ENCODE assay signal across 1 cellular context in genomic region chr5:149367249-149367971, GRCh38.
TF ChIP-seq lines count a peak whose summit lies in the region.

No MANE protein-coding gene starts in this region.

TF ChIP-seq in K562, 482 proteins besides CTCF, POLR2A, EP300 and RAD21 (continued from another document and continues in another):
- TF ChIP-seq, protein P1, sequence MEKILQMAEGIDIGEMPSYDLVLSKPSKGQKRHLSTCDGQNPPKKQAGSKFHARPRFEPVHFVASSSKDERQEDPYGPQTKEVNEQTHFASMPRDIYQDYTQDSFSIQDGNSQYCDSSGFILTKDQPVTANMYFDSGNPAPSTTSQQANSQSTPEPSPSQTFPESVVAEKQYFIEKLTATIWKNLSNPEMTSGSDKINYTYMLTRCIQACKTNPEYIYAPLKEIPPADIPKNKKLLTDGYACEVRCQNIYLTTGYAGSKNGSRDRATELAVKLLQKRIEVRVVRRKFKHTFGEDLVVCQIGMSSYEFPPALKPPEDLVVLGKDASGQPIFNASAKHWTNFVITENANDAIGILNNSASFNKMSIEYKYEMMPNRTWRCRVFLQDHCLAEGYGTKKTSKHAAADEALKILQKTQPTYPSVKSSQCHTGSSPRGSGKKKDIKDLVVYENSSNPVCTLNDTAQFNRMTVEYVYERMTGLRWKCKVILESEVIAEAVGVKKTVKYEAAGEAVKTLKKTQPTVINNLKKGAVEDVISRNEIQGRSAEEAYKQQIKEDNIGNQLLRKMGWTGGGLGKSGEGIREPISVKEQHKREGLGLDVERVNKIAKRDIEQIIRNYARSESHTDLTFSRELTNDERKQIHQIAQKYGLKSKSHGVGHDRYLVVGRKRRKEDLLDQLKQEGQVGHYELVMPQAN (IDR thresholded peaks at IDR 0.05; ENCODE audit: borderline replicate concordance): no peak
- TF ChIP-seq ZNF695 (CRISPR knock-in tag; IDR thresholded peaks at IDR 0.05): no peak
- TF ChIP-seq ELF1 (tag; IDR thresholded peaks at IDR 0.05): no peak
- TF ChIP-seq, protein P2, sequence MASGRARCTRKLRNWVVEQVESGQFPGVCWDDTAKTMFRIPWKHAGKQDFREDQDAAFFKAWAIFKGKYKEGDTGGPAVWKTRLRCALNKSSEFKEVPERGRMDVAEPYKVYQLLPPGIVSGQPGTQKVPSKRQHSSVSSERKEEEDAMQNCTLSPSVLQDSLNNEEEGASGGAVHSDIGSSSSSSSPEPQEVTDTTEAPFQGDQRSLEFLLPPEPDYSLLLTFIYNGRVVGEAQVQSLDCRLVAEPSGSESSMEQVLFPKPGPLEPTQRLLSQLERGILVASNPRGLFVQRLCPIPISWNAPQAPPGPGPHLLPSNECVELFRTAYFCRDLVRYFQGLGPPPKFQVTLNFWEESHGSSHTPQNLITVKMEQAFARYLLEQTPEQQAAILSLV (tag; IDR thresholded peaks at IDR 0.05): no peak
- TF ChIP-seq, protein P3, sequence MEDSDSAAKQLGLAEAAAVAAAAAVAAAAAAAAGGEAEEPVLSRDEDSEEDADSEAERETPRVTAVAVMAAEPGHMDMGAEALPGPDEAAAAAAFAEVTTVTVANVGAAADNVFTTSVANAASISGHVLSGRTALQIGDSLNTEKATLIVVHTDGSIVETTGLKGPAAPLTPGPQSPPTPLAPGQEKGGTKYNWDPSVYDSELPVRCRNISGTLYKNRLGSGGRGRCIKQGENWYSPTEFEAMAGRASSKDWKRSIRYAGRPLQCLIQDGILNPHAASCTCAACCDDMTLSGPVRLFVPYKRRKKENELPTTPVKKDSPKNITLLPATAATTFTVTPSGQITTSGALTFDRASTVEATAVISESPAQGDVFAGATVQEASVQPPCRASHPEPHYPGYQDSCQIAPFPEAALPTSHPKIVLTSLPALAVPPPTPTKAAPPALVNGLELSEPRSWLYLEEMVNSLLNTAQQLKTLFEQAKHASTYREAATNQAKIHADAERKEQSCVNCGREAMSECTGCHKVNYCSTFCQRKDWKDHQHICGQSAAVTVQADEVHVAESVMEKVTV (CRISPR knock-in tag; IDR thresholded peaks at IDR 0.05): peak; percentile 59
- no peak for TF ChIP-seq ZNF354B (CRISPR knock-in tag; IDR thresholded peaks at IDR 0.05)
- TF ChIP-seq ETV5 (CRISPR knock-in tag; IDR thresholded peaks at IDR 0.05; ENCODE audit: low read depth): no peak
- TF ChIP-seq CXXC5 (CRISPR knock-in tag; IDR thresholded peaks at IDR 0.05): no peak
- no peak; a peak in 1 of 4 replicates for TF ChIP-seq NRF1 (conservative IDR thresholded peaks at IDR 0.05 in 1 of 2, IDR thresholded peaks at IDR 0.05 in 1 of 2)
- TF ChIP-seq TARDBP (IDR thresholded peaks at IDR 0.05): no peak
- TF ChIP-seq, protein P4, sequence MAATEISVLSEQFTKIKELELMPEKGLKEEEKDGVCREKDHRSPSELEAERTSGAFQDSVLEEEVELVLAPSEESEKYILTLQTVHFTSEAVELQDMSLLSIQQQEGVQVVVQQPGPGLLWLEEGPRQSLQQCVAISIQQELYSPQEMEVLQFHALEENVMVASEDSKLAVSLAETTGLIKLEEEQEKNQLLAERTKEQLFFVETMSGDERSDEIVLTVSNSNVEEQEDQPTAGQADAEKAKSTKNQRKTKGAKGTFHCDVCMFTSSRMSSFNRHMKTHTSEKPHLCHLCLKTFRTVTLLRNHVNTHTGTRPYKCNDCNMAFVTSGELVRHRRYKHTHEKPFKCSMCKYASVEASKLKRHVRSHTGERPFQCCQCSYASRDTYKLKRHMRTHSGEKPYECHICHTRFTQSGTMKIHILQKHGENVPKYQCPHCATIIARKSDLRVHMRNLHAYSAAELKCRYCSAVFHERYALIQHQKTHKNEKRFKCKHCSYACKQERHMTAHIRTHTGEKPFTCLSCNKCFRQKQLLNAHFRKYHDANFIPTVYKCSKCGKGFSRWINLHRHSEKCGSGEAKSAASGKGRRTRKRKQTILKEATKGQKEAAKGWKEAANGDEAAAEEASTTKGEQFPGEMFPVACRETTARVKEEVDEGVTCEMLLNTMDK (IDR thresholded peaks at IDR 0.05; ENCODE audit: borderline replicate concordance, insufficient read depth, low read depth, low read length, poor library complexity, severe bottlenecking): peak; percentile 23
- TF ChIP-seq ZNF184 (CRISPR knock-in tag; IDR thresholded peaks at IDR 0.05): no peak
- no peak for TF ChIP-seq ZNF143 (CRISPR knock-in tag; IDR thresholded peaks at IDR 0.05)
- no peak for TF ChIP-seq JUN (IDR thresholded peaks at IDR 0.05; ENCODE audit: borderline replicate concordance, low read depth, low read length)
- no peak for TF ChIP-seq JUN (CRISPR knock-in tag; IDR thresholded peaks at IDR 0.05; ENCODE audit: borderline replicate concordance)
- TF ChIP-seq HMGN3 (IDR thresholded peaks at IDR 0.05; ENCODE audit: borderline replicate concordance, extremely low read depth, insufficient read length, low read depth, low read length): no peak
- TF ChIP-seq, protein P5, sequence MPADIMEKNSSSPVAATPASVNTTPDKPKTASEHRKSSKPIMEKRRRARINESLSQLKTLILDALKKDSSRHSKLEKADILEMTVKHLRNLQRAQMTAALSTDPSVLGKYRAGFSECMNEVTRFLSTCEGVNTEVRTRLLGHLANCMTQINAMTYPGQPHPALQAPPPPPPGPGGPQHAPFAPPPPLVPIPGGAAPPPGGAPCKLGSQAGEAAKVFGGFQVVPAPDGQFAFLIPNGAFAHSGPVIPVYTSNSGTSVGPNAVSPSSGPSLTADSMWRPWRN (IDR thresholded peaks at IDR 0.05; ENCODE audit: low read depth): no peak
- no peak for TF ChIP-seq FOS (IDR thresholded peaks at IDR 0.05; ENCODE audit: extremely low read depth, insufficient read length)
- TF ChIP-seq MCM2 (IDR thresholded peaks at IDR 0.05; ENCODE audit: low read depth): no peak
- TF ChIP-seq ZNF444 (CRISPR knock-in tag; IDR thresholded peaks at IDR 0.05): no peak
- TF ChIP-seq ETS2 (tag; IDR thresholded peaks at IDR 0.05; ENCODE audit: borderline replicate concordance, poor library complexity, severe bottlenecking): no peak
- no peak; the same call in 1 of the 2 replicates for TF ChIP-seq CREM (IDR thresholded peaks at IDR 0.05; ENCODE audit: low read depth)
- TF ChIP-seq ZNF318 (IDR thresholded peaks at IDR 0.05; ENCODE audit: borderline replicate concordance in 1 of 2, low read depth in 1 of 2): no peak
- TF ChIP-seq ZEB2 (IDR thresholded peaks at IDR 0.05): no peak
- 0 out of 2 replicates have a peak, but pooled peaks have one; percentile 26 for TF ChIP-seq EGR1 (conservative IDR thresholded peaks at IDR 0.05)
- TF ChIP-seq ZNF324 (CRISPR knock-in tag; IDR thresholded peaks at IDR 0.05): no peak
- TF ChIP-seq, protein P6, sequence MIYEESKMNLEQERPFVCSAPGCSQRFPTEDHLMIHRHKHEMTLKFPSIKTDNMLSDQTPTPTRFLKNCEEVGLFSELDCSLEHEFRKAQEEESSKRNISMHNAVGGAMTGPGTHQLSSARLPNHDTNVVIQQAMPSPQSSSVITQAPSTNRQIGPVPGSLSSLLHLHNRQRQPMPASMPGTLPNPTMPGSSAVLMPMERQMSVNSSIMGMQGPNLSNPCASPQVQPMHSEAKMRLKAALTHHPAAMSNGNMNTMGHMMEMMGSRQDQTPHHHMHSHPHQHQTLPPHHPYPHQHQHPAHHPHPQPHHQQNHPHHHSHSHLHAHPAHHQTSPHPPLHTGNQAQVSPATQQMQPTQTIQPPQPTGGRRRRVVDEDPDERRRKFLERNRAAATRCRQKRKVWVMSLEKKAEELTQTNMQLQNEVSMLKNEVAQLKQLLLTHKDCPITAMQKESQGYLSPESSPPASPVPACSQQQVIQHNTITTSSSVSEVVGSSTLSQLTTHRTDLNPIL (CRISPR knock-in tag; IDR thresholded peaks at IDR 0.05): no peak
- peak; percentile 92 for TF ChIP-seq PKNOX1 (IDR thresholded peaks at IDR 0.05)
- no peak for TF ChIP-seq MCM7 (IDR thresholded peaks at IDR 0.05)
- TF ChIP-seq, protein P7, sequence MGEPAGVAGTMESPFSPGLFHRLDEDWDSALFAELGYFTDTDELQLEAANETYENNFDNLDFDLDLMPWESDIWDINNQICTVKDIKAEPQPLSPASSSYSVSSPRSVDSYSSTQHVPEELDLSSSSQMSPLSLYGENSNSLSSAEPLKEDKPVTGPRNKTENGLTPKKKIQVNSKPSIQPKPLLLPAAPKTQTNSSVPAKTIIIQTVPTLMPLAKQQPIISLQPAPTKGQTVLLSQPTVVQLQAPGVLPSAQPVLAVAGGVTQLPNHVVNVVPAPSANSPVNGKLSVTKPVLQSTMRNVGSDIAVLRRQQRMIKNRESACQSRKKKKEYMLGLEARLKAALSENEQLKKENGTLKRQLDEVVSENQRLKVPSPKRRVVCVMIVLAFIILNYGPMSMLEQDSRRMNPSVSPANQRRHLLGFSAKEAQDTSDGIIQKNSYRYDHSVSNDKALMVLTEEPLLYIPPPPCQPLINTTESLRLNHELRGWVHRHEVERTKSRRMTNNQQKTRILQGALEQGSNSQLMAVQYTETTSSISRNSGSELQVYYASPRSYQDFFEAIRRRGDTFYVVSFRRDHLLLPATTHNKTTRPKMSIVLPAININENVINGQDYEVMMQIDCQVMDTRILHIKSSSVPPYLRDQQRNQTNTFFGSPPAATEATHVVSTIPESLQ (CRISPR knock-in tag; IDR thresholded peaks at IDR 0.05): no peak
- peak; percentile 83 for TF ChIP-seq MEIS2 (IDR thresholded peaks at IDR 0.05; ENCODE audit: partially characterized antibody)
- 0 out of 2 replicates have a peak, but pooled peaks have one; percentile 18 for TF ChIP-seq CHD2 (IDR thresholded peaks at IDR 0.05; ENCODE audit: low read depth, low read length)
- TF ChIP-seq CBFA2T2 (conservative IDR thresholded peaks at IDR 0.05): no peak
- no peak for TF ChIP-seq ZSCAN32 (CRISPR knock-in tag; IDR thresholded peaks at IDR 0.05)
- TF ChIP-seq CHD1 (IDR thresholded peaks at IDR 0.05; ENCODE audit: low read length): no peak
- no peak for TF ChIP-seq OTX1 (CRISPR knock-in tag; IDR thresholded peaks at IDR 0.05)
- no peak for TF ChIP-seq ZNF699 (CRISPR knock-in tag; IDR thresholded peaks at IDR 0.05; ENCODE audit: insufficient replicate concordance)
